10 cellular contexts compared by ENCODE assay signal in genomic region chr3:76044601-76045600, GRCh38.
DNase-seq lines count a peak whose midpoint lies in the region; ATAC-seq and TF ChIP-seq lines count a peak whose summit lies in the region.
"Had no signal": no experiment of that assay in that cellular context is flagged by ENCODE, and none has a peak within 500 bp of the region (broad histone marks: within the 10 kb centered on the region; RNA-seq: fewer than 3 reads in every experiment).

No MANE protein-coding gene starts in this region.

- H3K27me3 ChIP-seq in left lung: no peaks in the 10 kb centered on the region
- H3K27me3 ChIP-seq: BLaER1 had no signal

- no peaks in the 10 kb centered on the region for H3K4me1 ChIP-seq in left lung
- H3K4me1 ChIP-seq: BLaER1 had no signal

- no peak overlapping the region for H3K4me3 Mint-ChIP-seq in activated CD8-positive, alpha-beta T cell treated with anti-CD3 and anti-CD28 coated beads for 36 hours
- no peak overlapping the region for H3K4me3 Mint-ChIP-seq in effector memory CD8-positive, alpha-beta T cell
- no peak overlapping the region for H3K4me3 Mint-ChIP-seq in T-cell
- H3K4me3 Mint-ChIP-seq: naive B cell had no signal

- CTCF ChIA-PET in activated CD8-positive, alpha-beta T cell treated with anti-CD3 and anti-CD28 coated beads for 36 hours (lab: Charles Lee): interaction anchor here (1.0 to 1.6 kb wide), 6 partner anchors 9 to 112 kb away, joined by 3 to 4 read pairs (median 4); no protein-coding TSS in a partner anchor
- CTCF ChIA-PET in T-cell (lab: Charles Lee): no interaction called here

- no peaks in the 10 kb centered on the region for H3K4me1 Mint-ChIP-seq in activated CD8-positive, alpha-beta T cell treated with anti-CD3 and anti-CD28 coated beads for 36 hours (ENCODE audit: low read depth)
- H3K4me1 Mint-ChIP-seq in effector memory CD8-positive, alpha-beta T cell (ENCODE audit: low read depth in 2 of 2): no peaks in the 10 kb centered on the region
- no peaks in the 10 kb centered on the region for H3K4me1 Mint-ChIP-seq in T-cell
- H3K4me1 Mint-ChIP-seq: naive B cell had no signal

- no peak overlapping the region for H3K4me3 ChIP-seq in left lung
- H3K4me3 ChIP-seq: BLaER1 had no signal

- no peaks in the 10 kb centered on the region for H3K36me3 Mint-ChIP-seq in activated CD8-positive, alpha-beta T cell treated with anti-CD3 and anti-CD28 coated beads for 36 hours (ENCODE audit: low read depth)
- no peaks in the 10 kb centered on the region for H3K36me3 Mint-ChIP-seq in effector memory CD8-positive, alpha-beta T cell (ENCODE audit: insufficient read depth)
- no peaks in the 10 kb centered on the region for H3K36me3 Mint-ChIP-seq in T-cell
- H3K36me3 Mint-ChIP-seq: naive B cell had no signal

- TF ChIP-seq CTCF in activated CD8-positive, alpha-beta T cell treated with anti-CD3 and anti-CD28 coated beads for 36 hours (IDR thresholded peaks at IDR 0.05): peak; percentile 58
- peak; percentile 36 to 46 for TF ChIP-seq CTCF in left lung (IDR thresholded peaks at IDR 0.05)

- H3K9me3 Mint-ChIP-seq in activated CD8-positive, alpha-beta T cell treated with anti-CD3 and anti-CD28 coated beads for 36 hours: peaks cover 7% of the 10 kb centered on the region
- peaks cover 3 to 7% of the 10 kb centered on the region in 2 donors for H3K9me3 Mint-ChIP-seq in effector memory CD8-positive, alpha-beta T cell
- H3K9me3 Mint-ChIP-seq in T-cell: peaks cover 3 to 10% (median 8%) of the 10 kb centered on the region in 3 donors

- ATAC-seq in HG02623 (IDR thresholded peaks at IDR 0.05; ENCODE audit: unreplicated experiment): peak; percentile 50
- no peak for ATAC-seq in activated CD8-positive, alpha-beta T cell treated with anti-CD3 and anti-CD28 coated beads for 36 hours
- ATAC-seq in left lung: peak; percentile 63
- no peak for ATAC-seq in effector memory CD8-positive, alpha-beta T cell (replicated peaks)
- ATAC-seq in HG03039 (IDR thresholded peaks at IDR 0.05; ENCODE audit: unreplicated experiment): no peak
- ATAC-seq in T-cell (replicated peaks in 1 of 4): no peak

- DNase-seq in DMS53 (lab: John Stamatoyannopoulos, UW): peak; percentile 40
- no peak for DNase-seq in DMS53 treated with DMSO at 0.1 percent for 48 hours (lab: John Stamatoyannopoulos, UW; ENCODE audit: unreplicated experiment)
- DNase-seq in activated CD8-positive, alpha-beta T cell treated with anti-CD3 and anti-CD28 coated beads for 36 hours: peak; percentile 53
- peak in 1 of 2 donors; percentile 30 for DNase-seq in left lung
- DNase-seq in effector memory CD8-positive, alpha-beta T cell: no peak
- DNase-seq in T-cell: no peak
- DNase-seq: naive B cell had no signal

- no peak overlapping the region for H3K27ac ChIP-seq in left lung
- H3K27ac ChIP-seq: BLaER1 had no signal

- intact Hi-C loops in activated CD8-positive, alpha-beta T cell treated with anti-CD3 and anti-CD28 coated beads for 36 hours (cut with micrococcal nuclease): no loop called here
- intact Hi-C loops in left lung (cut with DNase I): no loop called here

- no peaks in the 10 kb centered on the region for H3K9me3 ChIP-seq in left lung

- H3K27ac Mint-ChIP-seq in activated CD8-positive, alpha-beta T cell treated with anti-CD3 and anti-CD28 coated beads for 36 hours: no peak overlapping the region
- no peak overlapping the region for H3K27ac Mint-ChIP-seq in effector memory CD8-positive, alpha-beta T cell
- no peak overlapping the region for H3K27ac Mint-ChIP-seq in T-cell
- H3K27ac Mint-ChIP-seq: naive B cell had no signal

- POLR2A ChIA-PET in activated CD8-positive, alpha-beta T cell treated with anti-CD3 and anti-CD28 coated beads for 36 hours (lab: Charles Lee): no interaction called here
- POLR2A ChIA-PET in T-cell (lab: Charles Lee): no interaction called here

- H3K27me3 Mint-ChIP-seq in activated CD8-positive, alpha-beta T cell treated with anti-CD3 and anti-CD28 coated beads for 36 hours: no peaks in the 10 kb centered on the region
- H3K27me3 Mint-ChIP-seq in effector memory CD8-positive, alpha-beta T cell: no peaks in the 10 kb centered on the region
- H3K27me3 Mint-ChIP-seq in T-cell: no peaks in the 10 kb centered on the region
- H3K27me3 Mint-ChIP-seq: naive B cell had no signal

- H3K36me3 ChIP-seq in left lung: no peaks in the 10 kb centered on the region
- H3K36me3 ChIP-seq: BLaER1 had no signal

Comparison
In these comparisons a context has a peak if more than half of its experiments do, and no peak if none do; other contexts are left out.
1. DNase-seq: peak in DMS53 (single experiment) and activated CD8-positive, alpha-beta T cell treated with anti-CD3 and anti-CD28 coated beads for 36 hours (single experiment); none in DMS53 treated with DMSO at 0.1 percent for 48 hours (single experiment), effector memory CD8-positive, alpha-beta T cell (0 of 3) and T-cell (0 of 34).
2. ATAC-seq: peak in HG02623 (single experiment) and left lung (single experiment); none in activated CD8-positive, alpha-beta T cell treated with anti-CD3 and anti-CD28 coated beads for 36 hours (single experiment), effector memory CD8-positive, alpha-beta T cell (single experiment), HG03039 (single experiment) and T-cell (0 of 4).